8 cellular contexts compared by ENCODE assay signal in genomic region chr19:18895038-18895827, GRCh38. TPM values are rescaled to one million over a fixed set of nuclear protein-coding genes. Genes with fewer than 3 reads are reported as not detected.
DNase-seq lines count a peak whose midpoint lies in the region; ATAC-seq, FAIRE-seq and TF ChIP-seq lines count a peak whose summit lies in the region.

No MANE protein-coding gene starts in this region.

- H2BK120ac ChIP-seq in H1 (replicated peaks; ENCODE audit: low read depth, low read length): no peak overlapping the region

- CTCF ChIA-PET in H1 (lab: Charles Lee; ENCODE audit: partially characterized antibody): interaction anchor here (0.6 to 4.5 kb wide), 22 partner anchors 10 to 564 kb away, joined by 3 to 34 read pairs (median 4); no protein-coding TSS in a partner anchor

- H3K9ac ChIP-seq in H1 (replicated peaks in 1 of 4; ENCODE audit: extremely low read depth in 1 of 4, low read depth in 3 of 4, low read length in 3 of 4): peak overlapping the region in 3 of 4 experiments; percentile 20 to 80 (median 43); a peak in 5 of 7 replicates

- H4K8ac ChIP-seq in H1 (ENCODE audit: extremely low read depth, insufficient read depth, low read length): peak overlapping the region; percentile 79

- H3K23me2 ChIP-seq in H1 (ENCODE audit: low read depth, low read length): peaks cover 6% of the 10 kb centered on the region; the same call in 1 of the 2 replicates

- in situ Hi-C loops in GM13976 (cut with MboI; ENCODE audit: low sequenced_read_pairs, unreplicated experiment): no loop called here

- no peak overlapping the region for H3K23ac ChIP-seq in H1 (ENCODE audit: insufficient read length)

- peak overlapping the region; percentile 43 for H4K5ac ChIP-seq in H1 (ENCODE audit: insufficient read length, low read depth, low read length)

- no peak overlapping the region for H3K4ac ChIP-seq in H1 (replicated peaks; ENCODE audit: insufficient read length, low read depth, low read length)

- peaks cover 6 to 15% of the 10 kb centered on the region in 2 experiments for H4K20me1 ChIP-seq in H1 (replicated peaks in 1 of 2; ENCODE audit: control insufficient read depth in 1 of 2, insufficient read depth in 2 of 2, low read length in 2 of 2)

- H3K27me3 ChIP-seq in H1 (replicated peaks in 1 of 4; ENCODE audit: control insufficient read depth in 3 of 4, extremely low read depth in 1 of 4, insufficient read depth in 3 of 4, low read length in 3 of 4): peaks cover 0 to 13% (median 8%) of the 10 kb centered on the region in 4 experiments; a peak in 4 of 7 replicates

- no peak overlapping the region for H3K27ac ChIP-seq in H1 (ENCODE audit: low read depth, low read length)

- DNase-seq in AG08395 (ENCODE audit: low spot score) (peak; percentile 64), GM13976 (ENCODE audit: low spot score) (peak; percentile 70), RPMI8226 (peak; percentile 50), H1 (ENCODE audit: low read depth in 1 of 2, low spot score in 2 of 2) (peak in 1 of 2 experiments; percentile 80), midbrain (lab: John Stamatoyannopoulos, UW) (peak; percentile 21)
- DNase-seq in activated CD8-positive, alpha-beta memory T cell treated with anti-CD3 and anti-CD28 coated beads, Interleukin-2, amount 50 U/mL, for 4 hours: no peak
- no peak for DNase-seq in stimulated activated CD8-positive, alpha-beta memory T cell treated with anti-CD3 and anti-CD28 coated beads, Interleukin-4, amount 100 ng/mL, for 48 hours

- no peaks in the 10 kb centered on the region for H3K9me3 ChIP-seq in H1 (ENCODE audit: insufficient read depth in 2 of 2, low read depth in 1 of 2, low read length in 1 of 2)

- no peak for ATAC-seq in GM21737 (IDR thresholded peaks at IDR 0.05; ENCODE audit: unreplicated experiment)

- H2AK5ac ChIP-seq in H1 (ENCODE audit: low read depth, low read length): no peak overlapping the region

- no peak overlapping the region for H2BK20ac ChIP-seq in H1 (ENCODE audit: low read length)

- peak; percentile 59 to 73 for TF ChIP-seq RAD21 in H1 (IDR thresholded peaks at IDR 0.05 in 1 of 2, conservative IDR thresholded peaks at IDR 0.05 in 1 of 2; ENCODE audit: low read depth in 2 of 2, low read length in 2 of 2)

- peak overlapping the region; percentile 28; the same call in 1 of the 2 replicates for H2AFZ ChIP-seq in H1 (ENCODE audit: low read length)

- no peaks in the 10 kb centered on the region for H3K79me2 ChIP-seq in H1 (ENCODE audit: control insufficient read depth in 1 of 2, insufficient read depth in 2 of 2, low read length in 2 of 2)

- H4K91ac ChIP-seq in H1 (replicated peaks; ENCODE audit: insufficient read length, low read length): no peak overlapping the region

- H3K4me1 ChIP-seq in H1 (replicated peaks in 1 of 4; ENCODE audit: control insufficient read depth in 3 of 4, insufficient read depth in 4 of 4, low read length in 3 of 4): peaks cover 0 to 13% (median 5%) of the 10 kb centered on the region in 4 experiments; a peak in 5 of 7 replicates

- TF ChIP-seq CTCF in GM13976 (IDR thresholded peaks at IDR 0.05; ENCODE audit: borderline replicate concordance, control extremely low read depth, extremely low read depth, insufficient read depth, missing control alignments): no peak
- TF ChIP-seq CTCF in H1 (IDR thresholded peaks at IDR 0.05; ENCODE audit: control extremely low read depth in 1 of 3, insufficient read depth in 1 of 3, low read depth in 1 of 3, low read length in 3 of 3): peak; percentile 66 to 78 (median 74)

- WGBS in H1 (ENCODE audit: extremely low coverage in 1 of 2, insufficient coverage in 1 of 2, insufficient read length in 1 of 2, insufficient replicate concordance in 2 of 2, low coverage in 1 of 2, low lambda C conversion rate in 2 of 2, missing lambda C conversion rate in 1 of 2), 2 experiments: 1% methylated on average over 43 of the region's 73 CpGs; no CpG with 5 or more reads in 1 of the 2 experiments

- FAIRE-seq in H1 (lab: Jason Lieb, UNC): no peak

- peak overlapping the region; percentile 71 for H3K18ac ChIP-seq in H1 (ENCODE audit: extremely low read depth, low read length)

- H3K4me2 ChIP-seq in H1 (ENCODE audit: insufficient read depth in 1 of 2, low read depth in 2 of 2, low read length in 2 of 2): peak overlapping the region; percentile 33 to 86

- no peak for TF ChIP-seq POLR2A in H1 (IDR thresholded peaks at IDR 0.05; ENCODE audit: control extremely low read depth in 1 of 2, low read depth in 2 of 2, low read length in 2 of 2)

- H3K14ac ChIP-seq in H1 (ENCODE audit: insufficient read length): no peak overlapping the region

- POLR2A ChIA-PET in H1 (lab: Charles Lee; ENCODE audit: partially characterized antibody): interaction anchor here (0.6 to 4.0 kb wide), 14 partner anchors 10 to 156 kb away, joined by 3 to 17 read pairs (median 4); partner anchors contain the start of genes COPE and DDX49

- no peak for TF ChIP-seq EP300 in H1 (IDR thresholded peaks at IDR 0.05; ENCODE audit: borderline replicate concordance in 1 of 2, low read depth in 2 of 2, low read length in 2 of 2)

- peak overlapping the region; percentile 42 to 79 (median 62) for H3K4me3 ChIP-seq in H1 (ENCODE audit: extremely low read depth in 1 of 4, insufficient read depth in 2 of 4, low read depth in 3 of 4, low read length in 4 of 4)

- no peaks in the 10 kb centered on the region for H3K79me1 ChIP-seq in H1 (ENCODE audit: low read depth, low read length)

- no peaks in the 10 kb centered on the region; a peak in 1 of 8 replicates for H3K36me3 ChIP-seq in H1 (ENCODE audit: control insufficient read depth in 2 of 4, insufficient read depth in 4 of 4, low read length in 3 of 4)

- no peak overlapping the region for H2BK5ac ChIP-seq in H1 (ENCODE audit: low read depth, low read length)

- H2BK15ac ChIP-seq in H1 (ENCODE audit: low read length): no peak overlapping the region

- no peak overlapping the region for H3K56ac ChIP-seq in H1 (replicated peaks; ENCODE audit: insufficient read length, low read depth, low read length)

- no peak overlapping the region for H2BK12ac ChIP-seq in H1 (ENCODE audit: low read depth, low read length)

TF ChIP-seq in H1, 55 proteins besides CTCF, POLR2A, EP300 and RAD21 (continues in another document):
- no peak for TF ChIP-seq CREB1 (IDR thresholded peaks at IDR 0.05)
- TF ChIP-seq RBBP5 (IDR thresholded peaks at IDR 0.05; ENCODE audit: borderline replicate concordance, low read depth, low read length): peak; percentile 26; the same call in 1 of the 2 replicates
- no peak for TF ChIP-seq ATF3 (IDR thresholded peaks at IDR 0.05; ENCODE audit: insufficient read depth, low read depth, low read length)

RNA-seq across cellular contexts. Expression of gene CERS1, which starts 0.7 kb away (rescaled TPM):
- 18.6 and 23.1 TPM in 2 replicates for total RNA-seq in H1 (2021; fragmentation: NEBNext Ultra II Directional; extraction: Animal tissue kit (Norgen Biotek cat#: 25700))
- polyA plus RNA-seq in H1 (2011; rRNA removed): 51.0 and 61.6 TPM in 2 replicates
- polyA plus RNA-seq in H1 (2011; cell fraction: cytosol; rRNA removed): 34.1 TPM
- polyA plus RNA-seq in H1 (2011; cell fraction: nucleus; rRNA removed): 63.5 TPM
- 19.7 to 33.8 TPM (median 29.0 TPM) in 4 replicates for polyA plus RNA-seq in H1 (2012, experiment 1 of 2)
- 27.3 TPM for polyA plus RNA-seq in H1 (2012, experiment 2 of 2)
- polyA plus RNA-seq in H1 (2013, experiment 1 of 2): 24.6 TPM
- polyA plus RNA-seq in H1 (2013, experiment 2 of 2): 27.4 TPM
- 35.8 and 44.0 TPM in 2 replicates for polyA minus RNA-seq in H1 (2011; rRNA and poly(A)+ RNA removed)
- 12.2 TPM for polyA minus RNA-seq in H1 (2011; cell fraction: cytosol; rRNA and poly(A)+ RNA removed)
- 9.3 TPM for polyA minus RNA-seq in H1 (2011; cell fraction: nucleus; rRNA and poly(A)+ RNA removed)

RNA-seq across cellular contexts. Expression of gene COPE, which starts 24.0 kb away (rescaled TPM):
- 178 and 190 TPM in 2 replicates for total RNA-seq in H1 (2021; fragmentation: NEBNext Ultra II Directional; extraction: Animal tissue kit (Norgen Biotek cat#: 25700))
- polyA plus RNA-seq in H1 (2011; rRNA removed): 356 and 420 TPM in 2 replicates
- 301 TPM for polyA plus RNA-seq in H1 (2011; cell fraction: cytosol; rRNA removed)
- 264 TPM for polyA plus RNA-seq in H1 (2011; cell fraction: nucleus; rRNA removed)
- 96.2 to 216 TPM (median 204 TPM) in 4 replicates for polyA plus RNA-seq in H1 (2012, experiment 1 of 2)
- polyA plus RNA-seq in H1 (2012, experiment 2 of 2): 178 TPM
- polyA plus RNA-seq in H1 (2013, experiment 1 of 2): 133 TPM
- polyA plus RNA-seq in H1 (2013, experiment 2 of 2): 137 TPM
- 78.2 and 93.8 TPM in 2 replicates for polyA minus RNA-seq in H1 (2011; rRNA and poly(A)+ RNA removed)
- 107 TPM for polyA minus RNA-seq in H1 (2011; cell fraction: cytosol; rRNA and poly(A)+ RNA removed)
- polyA minus RNA-seq in H1 (2011; cell fraction: nucleus; rRNA and poly(A)+ RNA removed): 82.4 TPM

RNA-seq across cellular contexts. Expression of gene DDX49, which starts 24.3 kb away (rescaled TPM):
- 41.3 and 52.3 TPM in 2 replicates for total RNA-seq in H1 (2021; fragmentation: NEBNext Ultra II Directional; extraction: Animal tissue kit (Norgen Biotek cat#: 25700))
- 46.5 and 61.0 TPM in 2 replicates for polyA plus RNA-seq in H1 (2011; rRNA removed)
- polyA plus RNA-seq in H1 (2011; cell fraction: cytosol; rRNA removed): 46.6 TPM
- 69.7 TPM for polyA plus RNA-seq in H1 (2011; cell fraction: nucleus; rRNA removed)
- 29.5 to 43.0 TPM (median 38.5 TPM) in 4 replicates for polyA plus RNA-seq in H1 (2012, experiment 1 of 2)
- polyA plus RNA-seq in H1 (2012, experiment 2 of 2): 53.4 TPM
- 18.1 TPM for polyA plus RNA-seq in H1 (2013, experiment 1 of 2)
- polyA plus RNA-seq in H1 (2013, experiment 2 of 2): 16.8 TPM
- polyA minus RNA-seq in H1 (2011; rRNA and poly(A)+ RNA removed): 34.0 and 34.1 TPM in 2 replicates
- polyA minus RNA-seq in H1 (2011; cell fraction: cytosol; rRNA and poly(A)+ RNA removed): 37.3 TPM
- 31.5 TPM for polyA minus RNA-seq in H1 (2011; cell fraction: nucleus; rRNA and poly(A)+ RNA removed)

RNA-seq across cellular contexts. Expression of gene HOMER3, which starts 45.8 kb away (rescaled TPM):
- 28.3 and 33.2 TPM in 2 replicates for total RNA-seq in H1 (2021; fragmentation: NEBNext Ultra II Directional; extraction: Animal tissue kit (Norgen Biotek cat#: 25700))
- 41.6 and 53.5 TPM in 2 replicates for polyA plus RNA-seq in H1 (2011; rRNA removed)
- 64.3 TPM for polyA plus RNA-seq in H1 (2011; cell fraction: cytosol; rRNA removed)
- 96.7 TPM for polyA plus RNA-seq in H1 (2011; cell fraction: nucleus; rRNA removed)
- polyA plus RNA-seq in H1 (2012, experiment 1 of 2): 26.7 to 59.8 TPM (median 48.4 TPM) in 4 replicates
- 31.8 TPM for polyA plus RNA-seq in H1 (2012, experiment 2 of 2)
- polyA plus RNA-seq in H1 (2013, experiment 1 of 2): 29.3 TPM
- polyA plus RNA-seq in H1 (2013, experiment 2 of 2): 28.1 TPM
- polyA minus RNA-seq in H1 (2011; rRNA and poly(A)+ RNA removed): 22.4 and 25.3 TPM in 2 replicates
- polyA minus RNA-seq in H1 (2011; cell fraction: cytosol; rRNA and poly(A)+ RNA removed): 13.9 TPM
- 33.3 TPM for polyA minus RNA-seq in H1 (2011; cell fraction: nucleus; rRNA and poly(A)+ RNA removed)

Comparison
In these comparisons a context has a peak if more than half of its experiments do, and no peak if none do; other contexts are left out.
1. DNase-seq: peak in AG08395 (single experiment), GM13976 (single experiment), RPMI8226 (single experiment) and midbrain (single experiment); none in activated CD8-positive, alpha-beta memory T cell treated with anti-CD3 and anti-CD28 coated beads, Interleukin-2, amount 50 U/mL, for 4 hours (single experiment) and stimulated activated CD8-positive, alpha-beta memory T cell treated with anti-CD3 and anti-CD28 coated beads, Interleukin-4, amount 100 ng/mL, for 48 hours (single experiment).